23 cellular contexts compared by ENCODE assay signal in genomic region chr10:133231946-133232574, GRCh38. TPM values are rescaled to one million over a fixed set of nuclear protein-coding genes. Genes with fewer than 3 reads are reported as not detected.
"Had no signal": no experiment of that assay in that cellular context is flagged by ENCODE, and none has a peak within 500 bp of the region (broad histone marks: within the 10 kb centered on the region; RNA-seq: fewer than 3 reads in every experiment).

No MANE protein-coding gene starts in this region.

- H3K27ac Mint-ChIP-seq: activated CD4-positive, alpha-beta T cell treated with anti-CD3 and anti-CD28 coated beads, Interleukin-2, amount 10 ng/mL, durations not matched to agents 7 days and 5 days; activated naive CD8-positive, alpha-beta T cell treated with anti-CD3 and anti-CD28 coated beads, Interleukin-2, amount 10 ng/mL, durations not matched to agents 7 days and 5 days; stimulated activated naive CD8-positive, alpha-beta T cell treated with anti-CD3 and anti-CD28 coated beads, Interleukin-15, amount 100 ng/mL, for 72 hours had no signal

- H3K36me3 ChIP-seq: left lung, right atrium auricular region, upper lobe of left lung had no signal

- H3K9me3 Mint-ChIP-seq: activated CD4-positive, alpha-beta T cell treated with anti-CD3 and anti-CD28 coated beads, Interleukin-2, amount 10 ng/mL, durations not matched to agents 7 days and 5 days; activated naive CD8-positive, alpha-beta T cell treated with anti-CD3 and anti-CD28 coated beads, Interleukin-2, amount 10 ng/mL, durations not matched to agents 7 days and 5 days; stimulated activated naive CD8-positive, alpha-beta T cell treated with anti-CD3 and anti-CD28 coated beads, Interleukin-15, amount 100 ng/mL, for 72 hours had no signal

- ATAC-seq: foreskin keratinocyte; left lung; naive thymus-derived CD4-positive, alpha-beta T cell; stimulated activated naive CD8-positive, alpha-beta T cell treated with anti-CD3 and anti-CD28 coated beads, Interleukin-15, amount 100 ng/mL, for 72 hours had no signal

- H3K9me3 ChIP-seq: left lung, right atrium auricular region, upper lobe of left lung had no signal

- H3K4me3 Mint-ChIP-seq: activated naive CD8-positive, alpha-beta T cell treated with anti-CD3 and anti-CD28 coated beads, Interleukin-2, amount 10 ng/mL, durations not matched to agents 7 days and 5 days had no signal

- DNase-seq: activated CD4-positive, alpha-beta T cell treated with anti-CD3 and anti-CD28 coated beads, Interleukin-2, amount 10 ng/mL, durations not matched to agents 7 days and 5 days; activated naive CD4-positive, alpha-beta T cell; activated naive CD8-positive, alpha-beta T cell treated with anti-CD3 and anti-CD28 coated beads, Interleukin-2, amount 10 ng/mL, durations not matched to agents 7 days and 5 days; activated T-cell treated with anti-CD3 and anti-CD28 coated beads for 4 hours; aorta; cortex of kidney; effector CD8-positive, alpha-beta T cell; foreskin keratinocyte; head of caudate nucleus; left lung; mammary epithelial cell; stimulated activated CD4-positive, alpha-beta T cell treated with anti-CD3 and anti-CD28 coated beads, Interleukin-15, amount 100 ng/mL, for 24 hours; stimulated activated CD4-positive, alpha-beta T cell treated with anti-CD3 and anti-CD28 coated beads, Interleukin-4, amount 100 ng/mL, for 24 hours; stimulated activated CD8-positive, alpha-beta memory T cell treated with anti-CD3 and anti-CD28 coated beads, Interleukin-4, amount 100 ng/mL, for 48 hours; stimulated activated naive CD8-positive, alpha-beta T cell treated with anti-CD3 and anti-CD28 coated beads, Interleukin-15, amount 100 ng/mL, for 72 hours had no signal

- H3K4me1 ChIP-seq: foreskin keratinocyte had no signal

- H3K27ac ChIP-seq: foreskin keratinocyte, left lung, right atrium auricular region, upper lobe of left lung had no signal

- H3K4me3 ChIP-seq: left lung, right atrium auricular region, upper lobe of left lung had no signal

- H3K36me3 Mint-ChIP-seq: naive thymus-derived CD4-positive, alpha-beta T cell had no signal

RNA-seq across cellular contexts. Expression of gene UTF1, which starts 2.0 kb away (rescaled TPM):
- total RNA-seq: activated CD4-positive, alpha-beta T cell treated with anti-CD3 and anti-CD28 coated beads, Interleukin-2, amount 10 ng/mL, durations not matched to agents 7 days and 5 days; activated naive CD8-positive, alpha-beta T cell treated with anti-CD3 and anti-CD28 coated beads, Interleukin-2, amount 10 ng/mL, durations not matched to agents 7 days and 5 days; aorta; foreskin keratinocyte; left lung; mammary epithelial cell; mononuclear cell; posterior vena cava; right atrium auricular region; skeletal muscle tissue; temporal lobe had no signal
- polyA plus RNA-seq: aorta; foreskin keratinocyte; keratinocyte; mammary epithelial cell; naive thymus-derived CD4-positive, alpha-beta T cell had no signal

RNA-seq across cellular contexts. Expression of gene VENTX, which starts 5.6 kb away (rescaled TPM):
- total RNA-seq: activated CD4-positive, alpha-beta T cell treated with anti-CD3 and anti-CD28 coated beads, Interleukin-2, amount 10 ng/mL, durations not matched to agents 7 days and 5 days; foreskin keratinocyte; mammary epithelial cell; skeletal muscle tissue; temporal lobe had no signal
- polyA plus RNA-seq: foreskin keratinocyte; keratinocyte; mammary epithelial cell; naive thymus-derived CD4-positive, alpha-beta T cell had no signal
